ENCODE assay signal across 17 cellular contexts in genomic region chr2:239938651-239939486, GRCh38.
DNase-seq lines count a peak whose midpoint lies in the region; ATAC-seq and TF ChIP-seq lines count a peak whose summit lies in the region.
"Had no signal": no experiment of that assay in that cellular context is flagged by ENCODE, and none has a peak within 500 bp of the region (broad histone marks: within the 10 kb centered on the region; RNA-seq: fewer than 3 reads in every experiment).

No MANE protein-coding gene starts in this region.

- H3K36me3 ChIP-seq in tibial artery: peaks cover 0 to 10% (median 0%) of the 10 kb centered on the region in 3 donors

- no peaks in the 10 kb centered on the region for H3K9me3 ChIP-seq in tibial artery

- DNase-seq in activated effector memory CD4-positive, alpha-beta T cell treated with anti-CD3 and anti-CD28 coated beads, Interleukin-2, amount 50 U/mL, for 16 hours: peak; percentile 57
- DNase-seq in activated effector memory CD4-positive, alpha-beta T cell treated with Interleukin-2 at 50 U/mL for 16 hours: no peak
- DNase-seq in activated B cell treated with CpG ODN at 0.5 μM for 24 hours: peak; percentile 7
- DNase-seq in islet precursor cell: peak; percentile 50
- peak; percentile 12 to 54 for DNase-seq in tibial artery
- no peak for DNase-seq in nephron progenitor cell
- DNase-seq in GF-D8 (lab: John Stamatoyannopoulos, UW): no peak
- DNase-seq in putamen (ENCODE audit: low spot score): no peak
- DNase-seq: activated naive CD8-positive, alpha-beta T cell treated with anti-CD3 and anti-CD28 coated beads for 36 hours; caudate nucleus; foreskin melanocyte; NCI-H1694 treated with DMSO at 0.1 percent for 48 hours; NCI-H510A treated with DMSO at 0.1 percent for 48 hours; PC-3 had no signal

- H3K36me3 Mint-ChIP-seq in activated B cell treated with CpG ODN at 0.5 μM for 24 hours (ENCODE audit: low read depth) (no peaks in the 10 kb centered on the region), nephron progenitor cell (ENCODE audit: low read depth) (peaks cover 4% of the 10 kb centered on the region)

- H3K4me3 Mint-ChIP-seq in activated B cell treated with CpG ODN at 0.5 μM for 24 hours (no peak overlapping the region), nephron progenitor cell (no peak overlapping the region)
- H3K4me3 Mint-ChIP-seq: activated naive CD8-positive, alpha-beta T cell treated with anti-CD3 and anti-CD28 coated beads for 36 hours; GM23338; memory B cell had no signal

- no peaks in the 10 kb centered on the region for H3K9me3 Mint-ChIP-seq in activated B cell treated with CpG ODN at 0.5 μM for 24 hours
- H3K9me3 Mint-ChIP-seq in nephron progenitor cell: no peaks in the 10 kb centered on the region
- H3K9me3 Mint-ChIP-seq: activated naive CD8-positive, alpha-beta T cell treated with anti-CD3 and anti-CD28 coated beads for 36 hours; GM23338; memory B cell had no signal

- H3K4me1 Mint-ChIP-seq in activated B cell treated with CpG ODN at 0.5 μM for 24 hours (no peaks in the 10 kb centered on the region), nephron progenitor cell (peaks cover 13% of the 10 kb centered on the region)

- CTCF ChIA-PET in activated B cell treated with CpG ODN at 0.5 μM for 24 hours (lab: Charles Lee): no interaction called here

- H3K27ac ChIP-seq in tibial artery: no peak overlapping the region
- H3K27ac ChIP-seq: tibial nerve had no signal

- POLR2A ChIA-PET in activated B cell treated with CpG ODN at 0.5 μM for 24 hours (lab: Charles Lee): no interaction called here

- H3K27me3 Mint-ChIP-seq in activated B cell treated with CpG ODN at 0.5 μM for 24 hours (no peaks in the 10 kb centered on the region), nephron progenitor cell (ENCODE audit: low read depth, poor library complexity) (peaks cover 8% of the 10 kb centered on the region)
- H3K27me3 Mint-ChIP-seq: activated naive CD8-positive, alpha-beta T cell treated with anti-CD3 and anti-CD28 coated beads for 36 hours had no signal

- intact Hi-C loops in activated B cell treated with CpG ODN at 0.5 μM for 24 hours (cut with micrococcal nuclease) (loop anchor here (10.0 kb wide), 1 partner anchor 196 kb away; the partner anchor contains the start of gene COPS9), tibial artery (cut with DNase I; ENCODE audit: low total_unique reads) (no loop called here)

- H3K4me1 ChIP-seq in tibial artery: peaks cover 0 to 4% (median 0%) of the 10 kb centered on the region in 4 donors
- H3K4me1 ChIP-seq: tibial nerve had no signal

- TF ChIP-seq CTCF in activated B cell treated with CpG ODN at 0.5 μM for 24 hours (IDR thresholded peaks at IDR 0.05): no peak
- TF ChIP-seq CTCF in tibial artery (IDR thresholded peaks at IDR 0.05): no peak
- TF ChIP-seq CTCF in nephron progenitor cell (IDR thresholded peaks at IDR 0.05): no peak

- H3K4me3 ChIP-seq in tibial artery: no peak overlapping the region
- H3K4me3 ChIP-seq: GM23338, tibial nerve had no signal

- H3K27me3 ChIP-seq in tibial artery: no peaks in the 10 kb centered on the region
- H3K27me3 ChIP-seq: tibial nerve had no signal

- no peak for ATAC-seq in activated B cell treated with CpG ODN at 0.5 μM for 24 hours (ENCODE audit: low read depth)
- ATAC-seq: GM23338, PC-3 had no signal

- H3K27ac Mint-ChIP-seq in activated B cell treated with CpG ODN at 0.5 μM for 24 hours (no peak overlapping the region), nephron progenitor cell (no peak overlapping the region)
- H3K27ac Mint-ChIP-seq: activated naive CD8-positive, alpha-beta T cell treated with anti-CD3 and anti-CD28 coated beads for 36 hours; GM23338; memory B cell had no signal

Comparison
In these comparisons a context has a peak if more than half of its experiments do, and no peak if none do; other contexts are left out.
1. DNase-seq: peak in activated effector memory CD4-positive, alpha-beta T cell treated with anti-CD3 and anti-CD28 coated beads, Interleukin-2, amount 50 U/mL, for 16 hours (single experiment), activated B cell treated with CpG ODN at 0.5 μM for 24 hours (single experiment), islet precursor cell (single experiment) and tibial artery (2 of 2); none in activated effector memory CD4-positive, alpha-beta T cell treated with Interleukin-2 at 50 U/mL for 16 hours (single experiment), nephron progenitor cell (single experiment), GF-D8 (single experiment) and putamen (single experiment).